In genomic region chr19:39212377-39212742, GRCh38 we compare ENCODE assay signal across 8 cellular contexts. TPM values are rescaled to one million over a fixed set of nuclear protein-coding genes. Genes with fewer than 3 reads are reported as not detected.
DNase-seq lines count a peak whose midpoint lies in the region; ATAC-seq lines count a peak whose summit lies in the region.

No MANE protein-coding gene starts in this region.

- H3K9me3 ChIP-seq in right cardiac atrium (ENCODE audit: control insufficient read depth, low read length) (no peaks in the 10 kb centered on the region), aorta (ENCODE audit: control insufficient read depth, low read length) (peaks cover 12% of the 10 kb centered on the region)

- H3K27me3 ChIP-seq in right cardiac atrium (ENCODE audit: control insufficient read depth, insufficient read depth): no peaks in the 10 kb centered on the region
- H3K27me3 ChIP-seq in aorta (ENCODE audit: control insufficient read depth in 1 of 2, insufficient read depth in 2 of 2, low read length in 1 of 2): no peaks in the 10 kb centered on the region

- WGBS in right cardiac atrium: 22% methylated on average over 8 of the region's 8 CpGs
- 15 to 17% methylated on average over 8 of the region's 8 CpGs for WGBS in aorta, 2 donors

- DNase-seq in EL (peak; percentile 26), NCI-H69 (lab: John Stamatoyannopoulos, UW) (peak; percentile 62), activated T-cell treated with anti-CD3 and anti-CD28 coated beads for 1 hour (ENCODE audit: low read depth) (peak; percentile 52), right cardiac atrium (peak in 2 of 3 donors; percentile 51 to 73), aorta (no peak)
- DNase-seq in stimulated activated CD8-positive, alpha-beta memory T cell treated with anti-CD3 and anti-CD28 coated beads, Interleukin-15, amount 100 ng/mL, for 48 hours (ENCODE audit: low read depth in 2 of 2): peak; percentile 27 to 43

- H3K4me3 ChIP-seq in right cardiac atrium (ENCODE audit: low read length) (no peak overlapping the region), aorta (ENCODE audit: low read length in 2 of 2) (no peak overlapping the region)

- H3K36me3 ChIP-seq in aorta (ENCODE audit: control insufficient read depth in 1 of 2, insufficient read depth in 2 of 2, low read length in 1 of 2): no peaks in the 10 kb centered on the region

- H3K4me1 ChIP-seq in right cardiac atrium (ENCODE audit: control insufficient read depth, insufficient read depth, low read length) (no peaks in the 10 kb centered on the region), aorta (ENCODE audit: control insufficient read depth in 1 of 2, insufficient read depth in 2 of 2, low read length in 2 of 2) (no peaks in the 10 kb centered on the region)

- no peak overlapping the region for H3K27ac ChIP-seq in right cardiac atrium (ENCODE audit: low read length)
- no peak overlapping the region for H3K27ac ChIP-seq in aorta (ENCODE audit: low read depth in 1 of 2, low read length in 2 of 2)

- ATAC-seq in right cardiac atrium (peak in 1 of 2 donors; percentile 18), GM18520 (IDR thresholded peaks at IDR 0.05; ENCODE audit: unreplicated experiment) (no peak), GM21447 (IDR thresholded peaks at IDR 0.05; ENCODE audit: unreplicated experiment) (no peak), aorta (ENCODE audit: low FRiP score) (no peak)

- intact Hi-C loops in right cardiac atrium (cut with DNase I) (no loop called here), aorta (cut with DNase I) (no loop called here)

RNA-seq across cellular contexts. Expression of gene SYCN, which starts 8.3 kb away (rescaled TPM):
- total RNA-seq in right cardiac atrium: not detected
- polyA plus RNA-seq in right cardiac atrium: not detected
- not detected for total RNA-seq in aorta
- 1 to 10 TPM in 1 of 2 donors, not detected in 1; 1.6 TPM for polyA plus RNA-seq in aorta

RNA-seq across cellular contexts. Expression of gene NCCRP1, which starts 15.6 kb away (rescaled TPM):
- total RNA-seq in right cardiac atrium (not detected), aorta (not detected)
- polyA plus RNA-seq in right cardiac atrium (not detected), aorta (under 1 TPM in 1 of 2 donors, not detected in 1; 0.38 TPM)

RNA-seq across cellular contexts. Expression of gene IFNL3, which starts 32.4 kb away (rescaled TPM):
- total RNA-seq in right cardiac atrium (not detected), aorta (not detected)
- polyA plus RNA-seq in right cardiac atrium (not detected), aorta (not detected)

RNA-seq across cellular contexts. Expression of gene IFNL4, which starts 36.3 kb away (rescaled TPM):
- not detected for total RNA-seq in right cardiac atrium
- polyA plus RNA-seq in right cardiac atrium: not detected
- not detected for total RNA-seq in aorta
- not detected for polyA plus RNA-seq in aorta

RNA-seq across cellular contexts. Expression of gene IFNL2, which starts 55.8 kb away (rescaled TPM):
- not detected for total RNA-seq in right cardiac atrium
- polyA plus RNA-seq in right cardiac atrium: not detected
- not detected for total RNA-seq in aorta
- not detected for polyA plus RNA-seq in aorta

Comparison
In these comparisons a context has a peak if more than half of its experiments do, and no peak if none do; other contexts are left out.
1. DNase-seq: peak in EL (single experiment), NCI-H69 (single experiment), activated T-cell treated with anti-CD3 and anti-CD28 coated beads for 1 hour (single experiment), right cardiac atrium (2 of 3) and stimulated activated CD8-positive, alpha-beta memory T cell treated with anti-CD3 and anti-CD28 coated beads, Interleukin-15, amount 100 ng/mL, for 48 hours (2 of 2); none in aorta (0 of 2).